ENCODE assay signal across 8 cellular contexts in the genomic region with DNA sequence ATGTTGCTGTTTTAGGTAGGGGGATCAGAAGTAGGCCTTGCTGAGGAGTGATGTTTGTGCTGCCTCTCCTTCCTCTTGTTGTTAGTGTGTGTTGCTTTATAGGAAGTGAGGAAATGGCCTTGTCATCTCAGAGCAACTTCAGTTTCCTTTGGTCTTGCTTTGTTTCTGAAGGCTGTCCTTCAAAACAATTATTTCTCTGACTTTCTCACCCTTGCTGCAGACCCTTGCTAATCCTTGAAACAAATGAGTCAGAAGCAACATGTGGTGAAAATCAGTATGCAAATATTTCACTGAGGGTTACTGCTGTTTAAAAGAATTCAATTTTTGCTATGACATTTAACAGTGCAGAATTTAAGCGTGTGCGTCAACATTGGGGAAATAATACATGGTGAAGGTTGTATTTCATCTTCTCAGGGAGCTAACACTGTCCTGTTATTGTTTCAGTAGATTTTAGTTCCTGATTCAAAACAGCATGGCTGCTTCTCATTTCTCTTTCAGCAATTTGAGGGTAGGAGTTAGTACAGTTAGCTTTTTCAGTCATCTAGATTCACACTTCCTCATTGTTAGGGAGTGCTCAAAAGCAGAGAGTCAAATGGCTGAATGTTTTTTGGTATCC. TPM values are rescaled to one million over a fixed set of nuclear protein-coding genes. Genes with fewer than 3 reads are reported as not detected.
DNase-seq lines count a peak whose midpoint lies in the region; ATAC-seq and TF ChIP-seq lines count a peak whose summit lies in the region.

No MANE protein-coding gene starts in this region.

- H3K27me3 Mint-ChIP-seq in activated CD4-positive, alpha-beta T cell treated with anti-CD3 and anti-CD28 coated beads, Interleukin-2, amount 10 ng/mL, durations not matched to agents 7 days and 5 days, result no peaks in the 10 kb centered on the region

- H3K9me3 Mint-ChIP-seq in activated CD4-positive, alpha-beta T cell treated with anti-CD3 and anti-CD28 coated beads, Interleukin-2, amount 10 ng/mL, durations not matched to agents 7 days and 5 days, result peaks cover under 1% of the 10 kb centered on the region

- H3K27ac ChIP-seq in lower lobe of right lung, result peak overlapping the region; percentile 59

- POLR2A ChIA-PET in activated CD4-positive, alpha-beta T cell treated with anti-CD3 and anti-CD28 coated beads, Interleukin-2, amount 10 ng/mL, durations not matched to agents 7 days and 5 days (lab: Charles Lee), result no interaction called here

- CTCF ChIA-PET in activated CD4-positive, alpha-beta T cell treated with anti-CD3 and anti-CD28 coated beads, Interleukin-2, amount 10 ng/mL, durations not matched to agents 7 days and 5 days (lab: Charles Lee), result no interaction called here

- peak overlapping the region; percentile 64 for H3K27ac Mint-ChIP-seq in activated CD4-positive, alpha-beta T cell treated with anti-CD3 and anti-CD28 coated beads, Interleukin-2, amount 10 ng/mL, durations not matched to agents 7 days and 5 days

- no peak for DNase-seq in activated CD4-positive, alpha-beta T cell treated with anti-CD3 and anti-CD28 coated beads, Interleukin-2, amount 10 ng/mL, durations not matched to agents 7 days and 5 days
- DNase-seq in activated CD4-positive, alpha-beta T cell treated with anti-CD3 and anti-CD28 coated beads for 1 hour, result no peak
- DNase-seq in lower lobe of right lung, result no peak
- DNase-seq in NCI-H2029 treated with DMSO at 0.1 percent for 48 hours (lab: John Stamatoyannopoulos, UW), result no peak
- no peak for DNase-seq in GM19238 (ENCODE audit: insufficient read length, low spot score)
- no peak for DNase-seq in activated CD4-positive, alpha-beta T cell treated with anti-CD3 and anti-CD28 coated beads, Interleukin-2, amount 50 U/mL, for 48 hours

- H3K4me1 ChIP-seq in lower lobe of right lung, result peaks cover 70% of the 10 kb centered on the region

- TF ChIP-seq CTCF in lower lobe of right lung (IDR thresholded peaks at IDR 0.05), result no peak

- H3K27me3 ChIP-seq in lower lobe of right lung (ENCODE audit: low read depth), result no peaks in the 10 kb centered on the region

- peaks cover 11% of the 10 kb centered on the region for H3K4me1 Mint-ChIP-seq in activated CD4-positive, alpha-beta T cell treated with anti-CD3 and anti-CD28 coated beads, Interleukin-2, amount 10 ng/mL, durations not matched to agents 7 days and 5 days

- no peaks in the 10 kb centered on the region for H3K9me3 ChIP-seq in lower lobe of right lung

- peaks cover 6% of the 10 kb centered on the region for H3K36me3 Mint-ChIP-seq in activated CD4-positive, alpha-beta T cell treated with anti-CD3 and anti-CD28 coated beads, Interleukin-2, amount 10 ng/mL, durations not matched to agents 7 days and 5 days (ENCODE audit: low read depth)

- no peak overlapping the region for H3K4me3 ChIP-seq in lower lobe of right lung

- H3K4me3 Mint-ChIP-seq in activated CD4-positive, alpha-beta T cell treated with anti-CD3 and anti-CD28 coated beads, Interleukin-2, amount 10 ng/mL, durations not matched to agents 7 days and 5 days, result no peak overlapping the region

- ATAC-seq in HG02970 (IDR thresholded peaks at IDR 0.05; ENCODE audit: low FRiP score, unreplicated experiment), result peak; percentile 88
- ATAC-seq in SK-N-SH treated with all-trans-retinoic acid at 6 μM for 48 hours, result peak; percentile 71
- peak; percentile 62 to 72 for ATAC-seq in lower lobe of right lung

- intact Hi-C loops in lower lobe of right lung (cut with DNase I), result no loop called here

- peaks cover 56% of the 10 kb centered on the region for H3K36me3 ChIP-seq in lower lobe of right lung

TF ChIP-seq in SK-N-SH treated with all-trans-retinoic acid at 6 μM for 48 hours, 23 proteins besides CTCF, POLR2A, EP300 and RAD21:
- TF ChIP-seq SNAI2 (CRISPR knock-in tag; IDR thresholded peaks at IDR 0.05) (no peak), ESRRG (CRISPR knock-in tag; IDR thresholded peaks at IDR 0.05) (no peak), ZFP30 (CRISPR knock-in tag; IDR thresholded peaks at IDR 0.05) (no peak), TSHZ2 (CRISPR knock-in tag; IDR thresholded peaks at IDR 0.05) (no peak), TCF4 (CRISPR knock-in tag; IDR thresholded peaks at IDR 0.05; ENCODE audit: borderline replicate concordance) (no peak), CSDC2 (CRISPR knock-in tag; IDR thresholded peaks at IDR 0.05) (no peak), ZC3H10 (CRISPR knock-in tag; IDR thresholded peaks at IDR 0.05) (0 out of 2 replicates have a peak, but pooled peaks have one; percentile 29)

RNA-seq across cellular contexts. Expression of gene RNF144B, which starts 13.8 kb away (rescaled TPM):
- 1 to 10 TPM; 1.3 to 1.7 TPM for total RNA-seq in activated CD4-positive, alpha-beta T cell treated with anti-CD3 and anti-CD28 coated beads, Interleukin-2, amount 10 ng/mL, durations not matched to agents 7 days and 5 days
- total RNA-seq in lower lobe of right lung, result 109 TPM

Comparison
In these comparisons a context has a peak if more than half of its experiments do, and no peak if none do; other contexts are left out.
1. RNA of gene RNF144B, which starts 13.8 kb away (total RNA-seq): 109 TPM in lower lobe of right lung (single experiment); 1.3 to 1.7 TPM in activated CD4-positive, alpha-beta T cell treated with anti-CD3 and anti-CD28 coated beads, Interleukin-2, amount 10 ng/mL, durations not matched to agents 7 days and 5 days; every median in the first group is over 10 times any median in the second.
2. Peak in every context shown above with its lines, with median percentiles within 50 percentile points of each other: ATAC-seq.